Comparison of ENCODE assay signal across 15 cellular contexts in the genomic region with DNA sequence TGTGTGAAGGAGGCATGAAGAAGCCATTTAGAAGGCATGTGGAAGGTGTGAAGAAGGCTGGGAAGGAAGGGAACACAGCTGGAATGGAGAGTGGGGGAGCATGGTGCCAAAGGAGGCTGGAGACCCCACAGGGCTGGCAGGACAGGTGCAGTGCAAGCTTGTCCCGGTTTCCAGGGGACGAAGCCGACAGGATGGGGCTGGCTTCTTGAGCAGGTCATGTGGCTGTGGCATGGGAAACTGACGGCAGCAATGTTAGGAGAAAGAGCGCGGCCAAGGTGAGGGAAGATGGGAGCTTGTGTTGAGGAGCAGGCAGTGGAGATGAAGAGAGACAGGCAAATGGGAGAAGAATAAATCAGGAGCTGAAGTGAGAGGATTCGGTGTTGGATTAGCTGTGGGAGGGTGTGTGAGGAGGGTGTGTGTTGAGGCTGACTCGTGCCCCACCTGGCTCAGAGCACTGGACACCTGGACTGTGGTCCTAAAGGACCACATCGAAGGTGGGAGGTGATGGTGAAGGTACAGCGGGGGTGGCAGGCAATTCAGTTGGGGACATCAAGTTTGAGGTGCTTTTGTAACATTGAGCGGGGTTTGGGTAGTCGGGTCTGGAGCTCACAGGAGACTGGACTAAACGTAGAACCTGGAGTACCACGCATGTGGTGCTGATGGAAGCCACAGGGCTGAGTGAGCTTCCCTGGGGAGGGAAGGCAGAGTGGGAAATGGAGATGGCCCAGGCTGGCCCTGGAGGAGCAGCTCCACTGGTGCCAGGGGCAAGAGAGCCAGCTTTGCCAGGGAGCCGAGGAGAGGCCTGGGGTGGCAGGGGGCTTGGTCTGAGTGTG.
A peak's percentile ranks its signal among the peaks of the same experiment; 100 is the strongest.
DNase-seq lines count a peak whose midpoint lies in the region; ATAC-seq, FAIRE-seq and TF ChIP-seq lines count a peak whose summit lies in the region.
"Had no signal": no experiment of that assay in that cellular context is flagged by ENCODE, and none has a peak within 500 bp of the region (broad histone marks: within the 10 kb centered on the region; RNA-seq: fewer than 3 reads in every experiment).

No MANE protein-coding gene starts in this region.

- H3F3A ChIP-seq in smooth muscle cell (ENCODE audit: low read depth): no peaks in the 10 kb centered on the region

- H3K9me3 ChIP-seq in smooth muscle cell (replicated peaks; ENCODE audit: low read depth): no peaks in the 10 kb centered on the region
- H3K9me3 ChIP-seq: BLaER1 treated with 17β-estradiol and CSF1 and Interleukin-3, amounts not matched to agents 10 nM and 100 nM had no signal

- peak overlapping the region; percentile 12 for H3K27ac ChIP-seq in smooth muscle cell (ENCODE audit: low read depth)
- H3K27ac ChIP-seq: BLaER1 treated with 17β-estradiol and CSF1 and Interleukin-3, amounts not matched to agents 10 nM and 100 nM had no signal

- H3K4me1 ChIP-seq in smooth muscle cell (ENCODE audit: low read depth): no peaks in the 10 kb centered on the region

- H2AFZ ChIP-seq in smooth muscle cell (ENCODE audit: low read depth): peak overlapping the region; percentile 72
- H2AFZ ChIP-seq: GM23338 had no signal

- no peaks in the 10 kb centered on the region for H3K9me3 Mint-ChIP-seq in natural killer cell treated with Interleukin-12 subunit alpha and Interleukin-12 subunit beta and Interleukin-15 and Interleukin-18, amount 100 ng/mL, for 72 hours
- no peaks in the 10 kb centered on the region for H3K9me3 Mint-ChIP-seq in natural killer cell
- peaks cover 1% of the 10 kb centered on the region for H3K9me3 Mint-ChIP-seq in glutamatergic neuron (ENCODE audit: unreplicated experiment)
- H3K9me3 Mint-ChIP-seq: CD4-positive, CD25-positive, alpha-beta regulatory T cell; GM23338; IgD-negative memory B cell had no signal

- no peak overlapping the region for H3K4me3 Mint-ChIP-seq in natural killer cell treated with Interleukin-12 subunit alpha and Interleukin-12 subunit beta and Interleukin-15 and Interleukin-18, amount 100 ng/mL, for 72 hours
- H3K4me3 Mint-ChIP-seq in natural killer cell (no peak overlapping the region), glutamatergic neuron (ENCODE audit: unreplicated experiment) (no peak overlapping the region)
- H3K4me3 Mint-ChIP-seq: CD4-positive, CD25-positive, alpha-beta regulatory T cell; GM23338; IgD-negative memory B cell had no signal

- H3K27ac Mint-ChIP-seq in natural killer cell treated with Interleukin-12 subunit alpha and Interleukin-12 subunit beta and Interleukin-15 and Interleukin-18, amount 100 ng/mL, for 72 hours: no peak overlapping the region
- H3K27ac Mint-ChIP-seq in natural killer cell: no peak overlapping the region
- no peak overlapping the region for H3K27ac Mint-ChIP-seq in glutamatergic neuron (ENCODE audit: unreplicated experiment)
- H3K27ac Mint-ChIP-seq: CD4-positive, CD25-positive, alpha-beta regulatory T cell; GM23338; IgD-negative memory B cell had no signal

- FAIRE-seq in HTR-8/SVneo (lab: Jason Lieb, UNC): no peak
- FAIRE-seq: GM12878, GM18507 had no signal

- H3K9ac ChIP-seq in smooth muscle cell (ENCODE audit: low read depth): no peak overlapping the region
- H3K9ac ChIP-seq: BLaER1 treated with 17β-estradiol and CSF1 and Interleukin-3, amounts not matched to agents 10 nM and 100 nM had no signal

- intact Hi-C loops in natural killer cell (cut with micrococcal nuclease): no loop called here

- peaks cover 0 to 4% of the 10 kb centered on the region in 2 donors for H3K4me1 Mint-ChIP-seq in natural killer cell treated with Interleukin-12 subunit alpha and Interleukin-12 subunit beta and Interleukin-15 and Interleukin-18, amount 100 ng/mL, for 72 hours (ENCODE audit: low read depth in 2 of 2)
- H3K4me1 Mint-ChIP-seq in natural killer cell (peaks cover 0 to 5% of the 10 kb centered on the region in 2 donors), glutamatergic neuron (ENCODE audit: low read depth, unreplicated experiment) (no peaks in the 10 kb centered on the region)
- H3K4me1 Mint-ChIP-seq: GM23338, IgD-negative memory B cell had no signal

- peaks cover 9% of the 10 kb centered on the region for H3K27me3 ChIP-seq in smooth muscle cell (ENCODE audit: low read depth)
- H3K27me3 ChIP-seq: BLaER1 treated with 17β-estradiol and CSF1 and Interleukin-3, amounts not matched to agents 10 nM and 100 nM had no signal

- H3K27me3 Mint-ChIP-seq in natural killer cell treated with Interleukin-12 subunit alpha and Interleukin-12 subunit beta and Interleukin-15 and Interleukin-18, amount 100 ng/mL, for 72 hours: peaks cover 2 to 5% of the 10 kb centered on the region in 2 donors
- H3K27me3 Mint-ChIP-seq in natural killer cell (ENCODE audit: low read depth in 2 of 2) (peaks cover 5 to 6% of the 10 kb centered on the region in 2 donors), glutamatergic neuron (ENCODE audit: unreplicated experiment) (peaks cover 1% of the 10 kb centered on the region)

- no peaks in the 10 kb centered on the region for H3K36me3 Mint-ChIP-seq in natural killer cell treated with Interleukin-12 subunit alpha and Interleukin-12 subunit beta and Interleukin-15 and Interleukin-18, amount 100 ng/mL, for 72 hours
- no peaks in the 10 kb centered on the region for H3K36me3 Mint-ChIP-seq in natural killer cell
- H3K36me3 Mint-ChIP-seq in glutamatergic neuron (ENCODE audit: unreplicated experiment): no peaks in the 10 kb centered on the region
- H3K36me3 Mint-ChIP-seq: CD4-positive, CD25-positive, alpha-beta regulatory T cell; IgD-negative memory B cell had no signal

- ATAC-seq in natural killer cell treated with Interleukin-12 subunit alpha and Interleukin-12 subunit beta and Interleukin-15 and Interleukin-18, amount 100 ng/mL, for 72 hours: no peak
- ATAC-seq in natural killer cell: no peak
- ATAC-seq in GM18873 (IDR thresholded peaks at IDR 0.05; ENCODE audit: low FRiP score, unreplicated experiment): no peak
- ATAC-seq: GM12878, GM23338 had no signal

- H3K4me2 ChIP-seq in smooth muscle cell: peak overlapping the region; percentile 61
- H3K4me2 ChIP-seq: GM23338 had no signal

- H3K79me2 ChIP-seq in smooth muscle cell (ENCODE audit: low read depth): no peaks in the 10 kb centered on the region

- no peaks in the 10 kb centered on the region for H3K36me3 ChIP-seq in smooth muscle cell (ENCODE audit: low read depth)
- H3K36me3 ChIP-seq: BLaER1 treated with 17β-estradiol and CSF1 and Interleukin-3, amounts not matched to agents 10 nM and 100 nM had no signal

- TF ChIP-seq CTCF in natural killer cell (IDR thresholded peaks at IDR 0.05): no peak
- TF ChIP-seq CTCF in glutamatergic neuron (IDR thresholded peaks at IDR 0.05; ENCODE audit: partially characterized antibody, unreplicated experiment): no peak
- TF ChIP-seq CTCF in smooth muscle cell (IDR thresholded peaks at IDR 0.05; ENCODE audit: borderline replicate concordance, insufficient read depth, poor library complexity, severe bottlenecking): no peak

- 90% methylated on average over 15 of the region's 15 CpGs for WGBS in smooth muscle cell (ENCODE audit: low lambda C conversion rate)

- no peaks in the 10 kb centered on the region for H4K20me1 ChIP-seq in smooth muscle cell (ENCODE audit: low read depth)
- H4K20me1 ChIP-seq: BLaER1 treated with 17β-estradiol and CSF1 and Interleukin-3, amounts not matched to agents 10 nM and 100 nM had no signal

- peak; percentile 45 for DNase-seq in natural killer cell treated with Interleukin-12 subunit alpha and Interleukin-12 subunit beta and Interleukin-15 and Interleukin-18, amount 100 ng/mL, for 72 hours (ENCODE audit: low spot score)
- DNase-seq in natural killer cell (no peak), glutamatergic neuron (peak; percentile 5), smooth muscle cell (lab: John Stamatoyannopoulos, UW; ENCODE audit: unreplicated experiment) (no peak), foreskin melanocyte (no peak), HTR-8/SVneo (ENCODE audit: insufficient read length, low spot score) (no peak)
- DNase-seq: ACHN; CD4-positive, CD25-positive, alpha-beta regulatory T cell; H7 had no signal

- H3K4me3 ChIP-seq in smooth muscle cell: no peak overlapping the region
- H3K4me3 ChIP-seq: BLaER1 treated with 17β-estradiol and CSF1 and Interleukin-3, amounts not matched to agents 10 nM and 100 nM; GM12878; GM23338 had no signal

Comparison
In these comparisons a context has a peak if more than half of its experiments do, and no peak if none do; other contexts are left out.
1. DNase-seq: peak in natural killer cell treated with Interleukin-12 subunit alpha and Interleukin-12 subunit beta and Interleukin-15 and Interleukin-18, amount 100 ng/mL, for 72 hours (single experiment) and glutamatergic neuron (single experiment); none in natural killer cell (single experiment), smooth muscle cell (single experiment), foreskin melanocyte (single experiment) and HTR-8/SVneo (single experiment).